ENCODE assay signal across 1 cellular context in genomic region chr1:110312188-110313121, GRCh38.
TF ChIP-seq lines count a peak whose summit lies in the region.

No MANE protein-coding gene starts in this region.

TF ChIP-seq in K562, 482 proteins besides CTCF, POLR2A, EP300 and RAD21 (continued from another document and continues in another):
- TF ChIP-seq, protein P1, sequence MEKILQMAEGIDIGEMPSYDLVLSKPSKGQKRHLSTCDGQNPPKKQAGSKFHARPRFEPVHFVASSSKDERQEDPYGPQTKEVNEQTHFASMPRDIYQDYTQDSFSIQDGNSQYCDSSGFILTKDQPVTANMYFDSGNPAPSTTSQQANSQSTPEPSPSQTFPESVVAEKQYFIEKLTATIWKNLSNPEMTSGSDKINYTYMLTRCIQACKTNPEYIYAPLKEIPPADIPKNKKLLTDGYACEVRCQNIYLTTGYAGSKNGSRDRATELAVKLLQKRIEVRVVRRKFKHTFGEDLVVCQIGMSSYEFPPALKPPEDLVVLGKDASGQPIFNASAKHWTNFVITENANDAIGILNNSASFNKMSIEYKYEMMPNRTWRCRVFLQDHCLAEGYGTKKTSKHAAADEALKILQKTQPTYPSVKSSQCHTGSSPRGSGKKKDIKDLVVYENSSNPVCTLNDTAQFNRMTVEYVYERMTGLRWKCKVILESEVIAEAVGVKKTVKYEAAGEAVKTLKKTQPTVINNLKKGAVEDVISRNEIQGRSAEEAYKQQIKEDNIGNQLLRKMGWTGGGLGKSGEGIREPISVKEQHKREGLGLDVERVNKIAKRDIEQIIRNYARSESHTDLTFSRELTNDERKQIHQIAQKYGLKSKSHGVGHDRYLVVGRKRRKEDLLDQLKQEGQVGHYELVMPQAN (IDR thresholded peaks at IDR 0.05; ENCODE audit: borderline replicate concordance): no peak
- TF ChIP-seq DIDO1 (tag; IDR thresholded peaks at IDR 0.05; ENCODE audit: low read depth): no peak
- TF ChIP-seq TCF7L2 (IDR thresholded peaks at IDR 0.05; ENCODE audit: low read depth, low read length): no peak
- TF ChIP-seq, protein P2, sequence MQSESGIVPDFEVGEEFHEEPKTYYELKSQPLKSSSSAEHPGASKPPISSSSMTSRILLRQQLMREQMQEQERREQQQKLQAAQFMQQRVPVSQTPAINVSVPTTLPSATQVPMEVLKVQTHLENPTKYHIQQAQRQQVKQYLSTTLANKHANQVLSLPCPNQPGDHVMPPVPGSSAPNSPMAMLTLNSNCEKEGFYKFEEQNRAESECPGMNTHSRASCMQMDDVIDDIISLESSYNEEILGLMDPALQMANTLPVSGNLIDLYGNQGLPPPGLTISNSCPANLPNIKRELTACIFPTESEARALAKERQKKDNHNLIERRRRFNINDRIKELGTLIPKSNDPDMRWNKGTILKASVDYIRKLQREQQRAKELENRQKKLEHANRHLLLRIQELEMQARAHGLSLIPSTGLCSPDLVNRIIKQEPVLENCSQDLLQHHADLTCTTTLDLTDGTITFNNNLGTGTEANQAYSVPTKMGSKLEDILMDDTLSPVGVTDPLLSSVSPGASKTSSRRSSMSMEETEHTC (IDR thresholded peaks at IDR 0.05): no peak
- no peak for TF ChIP-seq NFYB (IDR thresholded peaks at IDR 0.05; ENCODE audit: extremely low read depth, insufficient read length)
- no peak for TF ChIP-seq TSC22D4 (tag; IDR thresholded peaks at IDR 0.05)
- TF ChIP-seq BRD9 (IDR thresholded peaks at IDR 0.05; ENCODE audit: low read depth, partially characterized antibody): no peak
- TF ChIP-seq PPARD (CRISPR knock-in tag; IDR thresholded peaks at IDR 0.05): no peak
- TF ChIP-seq, protein P3, sequence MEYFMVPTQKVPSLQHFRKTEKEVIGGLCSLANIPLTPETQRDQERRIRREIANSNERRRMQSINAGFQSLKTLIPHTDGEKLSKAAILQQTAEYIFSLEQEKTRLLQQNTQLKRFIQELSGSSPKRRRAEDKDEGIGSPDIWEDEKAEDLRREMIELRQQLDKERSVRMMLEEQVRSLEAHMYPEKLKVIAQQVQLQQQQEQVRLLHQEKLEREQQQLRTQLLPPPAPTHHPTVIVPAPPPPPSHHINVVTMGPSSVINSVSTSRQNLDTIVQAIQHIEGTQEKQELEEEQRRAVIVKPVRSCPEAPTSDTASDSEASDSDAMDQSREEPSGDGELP (CRISPR knock-in tag; IDR thresholded peaks at IDR 0.05; ENCODE audit: borderline replicate concordance): no peak; the same call in 1 of the 2 replicates
- TF ChIP-seq GTF2E2 (tag; IDR thresholded peaks at IDR 0.05): no peak
- no peak for TF ChIP-seq GMEB1 (CRISPR knock-in tag; IDR thresholded peaks at IDR 0.05)
- no peak for TF ChIP-seq NR3C1 (CRISPR knock-in tag; IDR thresholded peaks at IDR 0.05)
- no peak for TF ChIP-seq CHD4 (IDR thresholded peaks at IDR 0.05; ENCODE audit: insufficient read depth, insufficient replicate concordance, low read depth, low read length, poor library complexity, severe bottlenecking)
- no peak for TF ChIP-seq SAFB2 (IDR thresholded peaks at IDR 0.05; ENCODE audit: borderline replicate concordance, low read depth, low read length, severe bottlenecking)
- peak; percentile 67 for TF ChIP-seq PRDM10 (IDR thresholded peaks at IDR 0.05; ENCODE audit: partially characterized antibody)
- TF ChIP-seq MECOM (CRISPR knock-in tag; IDR thresholded peaks at IDR 0.05): no peak
- no peak for TF ChIP-seq DMBX1 (CRISPR knock-in tag; IDR thresholded peaks at IDR 0.05; ENCODE audit: borderline replicate concordance)
- no peak for TF ChIP-seq TAL1 (IDR thresholded peaks at IDR 0.05)
- no peak for TF ChIP-seq KDM2B (CRISPR knock-in tag; IDR thresholded peaks at IDR 0.05)
- TF ChIP-seq, protein P4, sequence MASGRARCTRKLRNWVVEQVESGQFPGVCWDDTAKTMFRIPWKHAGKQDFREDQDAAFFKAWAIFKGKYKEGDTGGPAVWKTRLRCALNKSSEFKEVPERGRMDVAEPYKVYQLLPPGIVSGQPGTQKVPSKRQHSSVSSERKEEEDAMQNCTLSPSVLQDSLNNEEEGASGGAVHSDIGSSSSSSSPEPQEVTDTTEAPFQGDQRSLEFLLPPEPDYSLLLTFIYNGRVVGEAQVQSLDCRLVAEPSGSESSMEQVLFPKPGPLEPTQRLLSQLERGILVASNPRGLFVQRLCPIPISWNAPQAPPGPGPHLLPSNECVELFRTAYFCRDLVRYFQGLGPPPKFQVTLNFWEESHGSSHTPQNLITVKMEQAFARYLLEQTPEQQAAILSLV (tag; IDR thresholded peaks at IDR 0.05): no peak
- no peak for TF ChIP-seq PHB (CRISPR knock-in tag; IDR thresholded peaks at IDR 0.05)
- no peak for TF ChIP-seq ATF7 (IDR thresholded peaks at IDR 0.05)
- TF ChIP-seq POLR2AphosphoS5 (IDR thresholded peaks at IDR 0.05; ENCODE audit: control insufficient read depth, insufficient read depth, low read depth, low read length): no peak
- TF ChIP-seq TEAD1 (CRISPR knock-in tag; IDR thresholded peaks at IDR 0.05): no peak; a peak in 1 of 4 replicates
- TF ChIP-seq GATA2 (CRISPR knock-in tag; IDR thresholded peaks at IDR 0.05): no peak
- TF ChIP-seq IRF2 (CRISPR knock-in tag; IDR thresholded peaks at IDR 0.05): no peak
- no peak for TF ChIP-seq ZSCAN32 (CRISPR knock-in tag; IDR thresholded peaks at IDR 0.05)
- no peak for TF ChIP-seq ZNF140 (CRISPR knock-in tag; IDR thresholded peaks at IDR 0.05)
- no peak for TF ChIP-seq MAFG (tag; conservative IDR thresholded peaks at IDR 0.05)
- TF ChIP-seq MEF2D (tag; conservative IDR thresholded peaks at IDR 0.05; ENCODE audit: low read depth): no peak
- TF ChIP-seq ZFP36 (IDR thresholded peaks at IDR 0.05; ENCODE audit: low read depth, low read length, partially characterized antibody): no peak
- TF ChIP-seq C11orf30 (IDR thresholded peaks at IDR 0.05; ENCODE audit: low read depth): 0 out of 2 replicates have a peak, but pooled peaks have one; percentile 10
- peak; percentile 64; the same call in 1 of the 2 replicates for TF ChIP-seq STAG1 (CRISPR knock-in tag; IDR thresholded peaks at IDR 0.05; ENCODE audit: borderline replicate concordance)
- no peak for TF ChIP-seq EP400 (IDR thresholded peaks at IDR 0.05)
- no peak for TF ChIP-seq ZNF324 (CRISPR knock-in tag; IDR thresholded peaks at IDR 0.05)
- TF ChIP-seq, protein P5, sequence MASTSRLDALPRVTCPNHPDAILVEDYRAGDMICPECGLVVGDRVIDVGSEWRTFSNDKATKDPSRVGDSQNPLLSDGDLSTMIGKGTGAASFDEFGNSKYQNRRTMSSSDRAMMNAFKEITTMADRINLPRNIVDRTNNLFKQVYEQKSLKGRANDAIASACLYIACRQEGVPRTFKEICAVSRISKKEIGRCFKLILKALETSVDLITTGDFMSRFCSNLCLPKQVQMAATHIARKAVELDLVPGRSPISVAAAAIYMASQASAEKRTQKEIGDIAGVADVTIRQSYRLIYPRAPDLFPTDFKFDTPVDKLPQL (IDR thresholded peaks at IDR 0.05; ENCODE audit: extremely low read depth, insufficient read length): no peak
- no peak for TF ChIP-seq HMGN3 (IDR thresholded peaks at IDR 0.05; ENCODE audit: borderline replicate concordance, extremely low read depth, insufficient read length, low read depth, low read length)
- no peak for TF ChIP-seq HDAC6 (IDR thresholded peaks at IDR 0.05; ENCODE audit: low read depth, low read length)
- no peak for TF ChIP-seq POU5F1 (IDR thresholded peaks at IDR 0.05; ENCODE audit: borderline replicate concordance, low read depth, low read length, partially characterized antibody)
- TF ChIP-seq, protein P6, sequence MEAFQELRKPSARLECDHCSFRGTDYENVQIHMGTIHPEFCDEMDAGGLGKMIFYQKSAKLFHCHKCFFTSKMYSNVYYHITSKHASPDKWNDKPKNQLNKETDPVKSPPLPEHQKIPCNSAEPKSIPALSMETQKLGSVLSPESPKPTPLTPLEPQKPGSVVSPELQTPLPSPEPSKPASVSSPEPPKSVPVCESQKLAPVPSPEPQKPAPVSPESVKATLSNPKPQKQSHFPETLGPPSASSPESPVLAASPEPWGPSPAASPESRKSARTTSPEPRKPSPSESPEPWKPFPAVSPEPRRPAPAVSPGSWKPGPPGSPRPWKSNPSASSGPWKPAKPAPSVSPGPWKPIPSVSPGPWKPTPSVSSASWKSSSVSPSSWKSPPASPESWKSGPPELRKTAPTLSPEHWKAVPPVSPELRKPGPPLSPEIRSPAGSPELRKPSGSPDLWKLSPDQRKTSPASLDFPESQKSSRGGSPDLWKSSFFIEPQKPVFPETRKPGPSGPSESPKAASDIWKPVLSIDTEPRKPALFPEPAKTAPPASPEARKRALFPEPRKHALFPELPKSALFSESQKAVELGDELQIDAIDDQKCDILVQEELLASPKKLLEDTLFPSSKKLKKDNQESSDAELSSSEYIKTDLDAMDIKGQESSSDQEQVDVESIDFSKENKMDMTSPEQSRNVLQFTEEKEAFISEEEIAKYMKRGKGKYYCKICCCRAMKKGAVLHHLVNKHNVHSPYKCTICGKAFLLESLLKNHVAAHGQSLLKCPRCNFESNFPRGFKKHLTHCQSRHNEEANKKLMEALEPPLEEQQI (IDR thresholded peaks at IDR 0.05): no peak
- no peak for TF ChIP-seq ZNF766 (CRISPR knock-in tag; conservative IDR thresholded peaks at IDR 0.05)
- TF ChIP-seq KLF13 (tag; IDR thresholded peaks at IDR 0.05; ENCODE audit: borderline replicate concordance, low read depth): no peak
- TF ChIP-seq, protein P7, sequence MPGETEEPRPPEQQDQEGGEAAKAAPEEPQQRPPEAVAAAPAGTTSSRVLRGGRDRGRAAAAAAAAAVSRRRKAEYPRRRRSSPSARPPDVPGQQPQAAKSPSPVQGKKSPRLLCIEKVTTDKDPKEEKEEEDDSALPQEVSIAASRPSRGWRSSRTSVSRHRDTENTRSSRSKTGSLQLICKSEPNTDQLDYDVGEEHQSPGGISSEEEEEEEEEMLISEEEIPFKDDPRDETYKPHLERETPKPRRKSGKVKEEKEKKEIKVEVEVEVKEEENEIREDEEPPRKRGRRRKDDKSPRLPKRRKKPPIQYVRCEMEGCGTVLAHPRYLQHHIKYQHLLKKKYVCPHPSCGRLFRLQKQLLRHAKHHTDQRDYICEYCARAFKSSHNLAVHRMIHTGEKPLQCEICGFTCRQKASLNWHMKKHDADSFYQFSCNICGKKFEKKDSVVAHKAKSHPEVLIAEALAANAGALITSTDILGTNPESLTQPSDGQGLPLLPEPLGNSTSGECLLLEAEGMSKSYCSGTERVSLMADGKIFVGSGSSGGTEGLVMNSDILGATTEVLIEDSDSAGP (CRISPR knock-in tag; IDR thresholded peaks at IDR 0.05): no peak
- no peak for TF ChIP-seq HES1 (IDR thresholded peaks at IDR 0.05; ENCODE audit: low read depth)
